Comparison of ENCODE assay signal across 9 cellular contexts in genomic region chr20:8153281-8153908, GRCh38. TPM values are rescaled to one million over a fixed set of nuclear protein-coding genes. Genes with fewer than 3 reads are reported as not detected.
DNase-seq lines count a peak whose midpoint lies in the region; ATAC-seq and FAIRE-seq lines count a peak whose summit lies in the region.
"Had no signal": no experiment of that assay in that cellular context is flagged by ENCODE, and none has a peak within 500 bp of the region (broad histone marks: within the 10 kb centered on the region; RNA-seq: fewer than 3 reads in every experiment).

No MANE protein-coding gene starts in this region.

- no peak overlapping the region for H3K27ac Mint-ChIP-seq in activated T-helper 1 cell treated with anti-CD3 and anti-CD28 coated beads, Interleukin-12 subunit alpha, Interleukin-12 subunit beta, Interleukin-2, Interleukin-4 antibody, amounts not matched to agents 30 ng/mL and 10 ng/mL and 1 ng/mL, durations not matched to agents 14 hours and 24 hours and 36 hours

- ATAC-seq in GM21390 (IDR thresholded peaks at IDR 0.05; ENCODE audit: unreplicated experiment), result peak; percentile 74
- ATAC-seq in GM21723 (IDR thresholded peaks at IDR 0.05; ENCODE audit: unreplicated experiment), result no peak

- H3K9me3 Mint-ChIP-seq in activated T-helper 1 cell treated with anti-CD3 and anti-CD28 coated beads, Interleukin-12 subunit alpha, Interleukin-12 subunit beta, Interleukin-2, Interleukin-4 antibody, amounts not matched to agents 30 ng/mL and 10 ng/mL and 1 ng/mL, durations not matched to agents 14 hours and 24 hours and 36 hours, result peaks cover 5% of the 10 kb centered on the region

- peaks cover 2% of the 10 kb centered on the region for H3K36me3 Mint-ChIP-seq in activated T-helper 1 cell treated with anti-CD3 and anti-CD28 coated beads, Interleukin-12 subunit alpha, Interleukin-12 subunit beta, Interleukin-2, Interleukin-4 antibody, amounts not matched to agents 30 ng/mL and 10 ng/mL and 1 ng/mL, durations not matched to agents 14 hours and 24 hours and 36 hours (ENCODE audit: low read depth)

- no peak overlapping the region for H3K4me3 Mint-ChIP-seq in activated T-helper 1 cell treated with anti-CD3 and anti-CD28 coated beads, Interleukin-12 subunit alpha, Interleukin-12 subunit beta, Interleukin-2, Interleukin-4 antibody, amounts not matched to agents 30 ng/mL and 10 ng/mL and 1 ng/mL, durations not matched to agents 14 hours and 24 hours and 36 hours

- intact Hi-C loops in activated T-helper 1 cell treated with anti-CD3 and anti-CD28 coated beads, Interleukin-12 subunit alpha, Interleukin-12 subunit beta, Interleukin-2, Interleukin-4 antibody, amounts not matched to agents 30 ng/mL and 10 ng/mL and 1 ng/mL, durations not matched to agents 14 hours and 24 hours and 36 hours (cut with micrococcal nuclease), result loop anchor here (5.0 to 10.0 kb wide), 2 partner anchors 121 to 509 kb away; no protein-coding TSS in a partner anchor

- H3K4me1 Mint-ChIP-seq in activated T-helper 1 cell treated with anti-CD3 and anti-CD28 coated beads, Interleukin-12 subunit alpha, Interleukin-12 subunit beta, Interleukin-2, Interleukin-4 antibody, amounts not matched to agents 30 ng/mL and 10 ng/mL and 1 ng/mL, durations not matched to agents 14 hours and 24 hours and 36 hours (ENCODE audit: low read depth), result peaks cover 44% of the 10 kb centered on the region

- FAIRE-seq in frontal cortex (lab: Jason Lieb, UNC), result no peak

- DNase-seq in Daoy (ENCODE audit: low read depth) (peak; percentile 48), RPMI7951 (ENCODE audit: low read depth) (peak; percentile 50), left kidney (ENCODE audit: low read depth, low spot score) (peak; percentile 20), frontal cortex (ENCODE audit: low spot score in 2 of 2) (no peak), SKM-1 (lab: John Stamatoyannopoulos, UW; ENCODE audit: unreplicated experiment) (no peak)
- no peak for DNase-seq in activated T-helper 1 cell treated with anti-CD3 and anti-CD28 coated beads, Interleukin-12 subunit alpha, Interleukin-12 subunit beta, Interleukin-2, Interleukin-4 antibody, amounts not matched to agents 30 ng/mL and 10 ng/mL and 1 ng/mL, durations not matched to agents 14 hours and 24 hours and 36 hours (ENCODE audit: low spot score)
- DNase-seq: heart left ventricle had no signal

- peaks cover 4% of the 10 kb centered on the region for H3K27me3 Mint-ChIP-seq in activated T-helper 1 cell treated with anti-CD3 and anti-CD28 coated beads, Interleukin-12 subunit alpha, Interleukin-12 subunit beta, Interleukin-2, Interleukin-4 antibody, amounts not matched to agents 30 ng/mL and 10 ng/mL and 1 ng/mL, durations not matched to agents 14 hours and 24 hours and 36 hours (ENCODE audit: insufficient read depth)

RNA-seq across cellular contexts. Expression of gene PLCB1, which starts 21.3 kb away (rescaled TPM):
- 2.3 and 2.9 TPM in 2 replicates for total RNA-seq in Daoy (2014; rRNA removed; shearing (Covaris generic))
- 18.1 and 28.4 TPM in 2 replicates for total RNA-seq in RPMI7951 (2014; rRNA removed; shearing (Covaris generic))
- total RNA-seq in frontal cortex, result 48.9 TPM
- 3.2 and 5.3 TPM in 2 replicates for total RNA-seq in activated T-helper 1 cell treated with anti-CD3 and anti-CD28 coated beads, Interleukin-12 subunit alpha, Interleukin-12 subunit beta, Interleukin-2, Interleukin-4 antibody, amounts not matched to agents 30 ng/mL and 10 ng/mL and 1 ng/mL, durations not matched to agents 14 hours and 24 hours and 36 hours

Comparison
In these comparisons a context has a peak if more than half of its experiments do, and no peak if none do; other contexts are left out.
1. DNase-seq: peak in Daoy (single experiment), RPMI7951 (single experiment) and left kidney (single experiment); none in frontal cortex (0 of 2), activated T-helper 1 cell treated with anti-CD3 and anti-CD28 coated beads, Interleukin-12 subunit alpha, Interleukin-12 subunit beta, Interleukin-2, Interleukin-4 antibody, amounts not matched to agents 30 ng/mL and 10 ng/mL and 1 ng/mL, durations not matched to agents 14 hours and 24 hours and 36 hours (single experiment) and SKM-1 (single experiment).